Comparison of ENCODE assay signal across 8 cellular contexts in genomic region chr20:43949741-43950618, GRCh38. TPM values are rescaled to one million over a fixed set of nuclear protein-coding genes. Genes with fewer than 3 reads are reported as not detected.
DNase-seq lines count a peak whose midpoint lies in the region; ATAC-seq and TF ChIP-seq lines count a peak whose summit lies in the region.

No MANE protein-coding gene starts in this region.

- intact Hi-C loops in MCF 10A (cut with micrococcal nuclease) = no loop called here

- H3K27ac ChIP-seq in smooth muscle cell (ENCODE audit: low read depth) = no peak overlapping the region

- H3K27me3 Mint-ChIP-seq in MCF 10A (ENCODE audit: insufficient read depth, unreplicated experiment) = no peaks in the 10 kb centered on the region

- no peaks in the 10 kb centered on the region for H3K36me3 Mint-ChIP-seq in MCF 10A (ENCODE audit: insufficient read depth, unreplicated experiment)

- POLR2A ChIA-PET in MCF 10A (lab: Yijun Ruan, JAX) = no interaction called here

- 64% methylated on average over 18 of the region's 18 CpGs for WGBS in smooth muscle cell (ENCODE audit: low lambda C conversion rate)

- ATAC-seq in GM19043 (IDR thresholded peaks at IDR 0.05; ENCODE audit: low read depth, unreplicated experiment) (peak; percentile 78), HG03460 (IDR thresholded peaks at IDR 0.05; ENCODE audit: unreplicated experiment) (peak; percentile 81), HG03045 (IDR thresholded peaks at IDR 0.05; ENCODE audit: unreplicated experiment) (no peak)
- ATAC-seq in activated CD4-positive, CD25-positive, alpha-beta regulatory T cell treated with anti-CD3 and anti-CD28 coated beads, Interleukin-2, amount 50 U/mL, for 24 hours = peak; percentile 65 to 77

- no peak overlapping the region for H3K4me3 ChIP-seq in smooth muscle cell

- CTCF ChIA-PET in MCF 10A (lab: Yijun Ruan, JAX) = no interaction called here

- no peaks in the 10 kb centered on the region for H3F3A ChIP-seq in smooth muscle cell (ENCODE audit: low read depth)

- no peak overlapping the region for H2AFZ ChIP-seq in smooth muscle cell (ENCODE audit: low read depth)

- no peaks in the 10 kb centered on the region for H3K9me3 Mint-ChIP-seq in MCF 10A (ENCODE audit: unreplicated experiment)

- no peak overlapping the region for H3K27ac Mint-ChIP-seq in MCF 10A (ENCODE audit: low read depth, unreplicated experiment)

- H3K27me3 ChIP-seq in smooth muscle cell (ENCODE audit: low read depth) = no peaks in the 10 kb centered on the region

- H3K9ac ChIP-seq in smooth muscle cell (ENCODE audit: low read depth) = no peak overlapping the region

- no peaks in the 10 kb centered on the region for H4K20me1 ChIP-seq in smooth muscle cell (ENCODE audit: low read depth)

- H3K4me2 ChIP-seq in smooth muscle cell = no peak overlapping the region

- no peaks in the 10 kb centered on the region for H3K79me2 ChIP-seq in smooth muscle cell (ENCODE audit: low read depth)

- H3K36me3 ChIP-seq in smooth muscle cell (ENCODE audit: low read depth) = no peaks in the 10 kb centered on the region

- TF ChIP-seq CTCF in MCF 10A (IDR thresholded peaks at IDR 0.05; ENCODE audit: unreplicated experiment) = no peak
- no peak for TF ChIP-seq CTCF in smooth muscle cell (IDR thresholded peaks at IDR 0.05; ENCODE audit: borderline replicate concordance, insufficient read depth, poor library complexity, severe bottlenecking)

- BruUV-seq in MCF 10A (replicated peaks; lab: Mats Ljungman, UMichigan) = no TSS peak

- H3K9me3 ChIP-seq in smooth muscle cell (replicated peaks; ENCODE audit: low read depth) = no peaks in the 10 kb centered on the region

- H3K4me3 Mint-ChIP-seq in MCF 10A (ENCODE audit: unreplicated experiment) = no peak overlapping the region

- peak; percentile 26 for DNase-seq in effector CD8-positive, alpha-beta T cell (lab: John Stamatoyannopoulos, UW)
- DNase-seq in stimulated activated CD8-positive, alpha-beta memory T cell treated with anti-CD3 and anti-CD28 coated beads, Interleukin-15, amount 100 ng/mL, for 48 hours (ENCODE audit: low read depth in 2 of 2) = peak; percentile 65 to 68
- no peak for DNase-seq in MCF 10A (ENCODE audit: unreplicated experiment)
- no peak for DNase-seq in smooth muscle cell (lab: John Stamatoyannopoulos, UW; ENCODE audit: unreplicated experiment)

- no peaks in the 10 kb centered on the region for H3K4me1 ChIP-seq in smooth muscle cell (ENCODE audit: low read depth)

- H3K4me1 Mint-ChIP-seq in MCF 10A (ENCODE audit: insufficient read depth, unreplicated experiment) = peaks cover 20% of the 10 kb centered on the region

RNA-seq across cellular contexts. Expression of gene TOX2, which starts 35.3 kb away (rescaled TPM):
- total RNA-seq in MCF 10A (2022) (2.4 and 2.7 TPM in 2 replicates), smooth muscle cell (0.49 and 1.1 TPM in 2 replicates)
- polyA plus RNA-seq in smooth muscle cell = 3.8 and 4.3 TPM in 2 replicates

Comparison
In these comparisons a context has a peak if more than half of its experiments do, and no peak if none do; other contexts are left out.
1. DNase-seq: peak in effector CD8-positive, alpha-beta T cell (single experiment) and stimulated activated CD8-positive, alpha-beta memory T cell treated with anti-CD3 and anti-CD28 coated beads, Interleukin-15, amount 100 ng/mL, for 48 hours (2 of 2); none in MCF 10A (single experiment) and smooth muscle cell (single experiment).